17 cellular contexts compared by ENCODE assay signal in genomic region chr20:61809006-61809770, GRCh38.
A peak's percentile ranks its signal among the peaks of the same experiment; 100 is the strongest.
DNase-seq lines count a peak whose midpoint lies in the region; ATAC-seq, FAIRE-seq and TF ChIP-seq lines count a peak whose summit lies in the region.
"Had no signal": no experiment of that assay in that cellular context is flagged by ENCODE, and none has a peak within 500 bp of the region (broad histone marks: within the 10 kb centered on the region; RNA-seq: fewer than 3 reads in every experiment).

No MANE protein-coding gene starts in this region.

- H3K36me3 ChIP-seq in right atrium auricular region (no peaks in the 10 kb centered on the region), lower lobe of right lung (no peaks in the 10 kb centered on the region), small intestine (ENCODE audit: control insufficient read depth in 2 of 2, insufficient read depth in 2 of 2, low read length in 2 of 2) (no peaks in the 10 kb centered on the region), Caco-2 (ENCODE audit: control insufficient read depth, insufficient read depth, low read length) (no peaks in the 10 kb centered on the region)
- H3K36me3 ChIP-seq: BLaER1 had no signal

- POLR2A ChIA-PET in Caco-2 (lab: Charles Lee) = no interaction called here

- no peaks in the 10 kb centered on the region for H3K9me3 ChIP-seq in right atrium auricular region
- no peaks in the 10 kb centered on the region for H3K9me3 ChIP-seq in lower lobe of right lung
- H3K9me3 ChIP-seq in small intestine (ENCODE audit: control insufficient read depth, low read depth) = no peaks in the 10 kb centered on the region
- H3K9me3 ChIP-seq in Caco-2 = no peaks in the 10 kb centered on the region
- H3K9me3 ChIP-seq: BLaER1 had no signal

- H3K27me3 Mint-ChIP-seq in brain (peaks cover 6% of the 10 kb centered on the region), Caco-2 (ENCODE audit: insufficient read depth, unreplicated experiment) (peaks cover 58% of the 10 kb centered on the region)

- H3K27ac ChIP-seq in right atrium auricular region (no peak overlapping the region), lower lobe of right lung (no peak overlapping the region), small intestine (ENCODE audit: low read depth in 1 of 2, low read length in 1 of 2) (no peak overlapping the region)
- H3K27ac ChIP-seq: BLaER1, GM23248 had no signal

- H3K27ac Mint-ChIP-seq in brain = peak overlapping the region in 4 of 5 experiments; percentile 9 to 45 (median 20)
- H3K27ac Mint-ChIP-seq in Caco-2 (ENCODE audit: unreplicated experiment) = no peak overlapping the region

- peaks cover 65% of the 10 kb centered on the region for H3K4me1 Mint-ChIP-seq in brain
- no peaks in the 10 kb centered on the region for H3K4me1 Mint-ChIP-seq in Caco-2 (ENCODE audit: low read depth, unreplicated experiment)
- H3K4me1 Mint-ChIP-seq: CD8-positive, alpha-beta memory T cell had no signal

- H3K4me3 ChIP-seq in right atrium auricular region (no peak overlapping the region), lower lobe of right lung (no peak overlapping the region), small intestine (ENCODE audit: low read depth in 1 of 2, low read length in 2 of 2) (no peak overlapping the region), Caco-2 (ENCODE audit: low read depth, low read length) (no peak overlapping the region)
- H3K4me3 ChIP-seq: BLaER1, GM12878, GM23248 had no signal

- no peak for TF ChIP-seq CTCF in right atrium auricular region (IDR thresholded peaks at IDR 0.05)
- no peak for TF ChIP-seq CTCF in brain (conservative IDR thresholded peaks at IDR 0.05)
- no peak for TF ChIP-seq CTCF in lower lobe of right lung (IDR thresholded peaks at IDR 0.05)
- TF ChIP-seq CTCF in Caco-2 (IDR thresholded peaks at IDR 0.05; ENCODE audit: insufficient read depth in 1 of 2, low read depth in 1 of 2, low read length in 1 of 2, severe bottlenecking in 1 of 2, unreplicated experiment in 1 of 2) = no peak

- FAIRE-seq in small intestine (lab: Jason Lieb, UNC) = no peak
- FAIRE-seq: GM12878, GM18507, H54 had no signal

- H3K36me3 Mint-ChIP-seq in brain (no peaks in the 10 kb centered on the region), Caco-2 (ENCODE audit: insufficient read depth, unreplicated experiment) (no peaks in the 10 kb centered on the region)
- H3K36me3 Mint-ChIP-seq: CD8-positive, alpha-beta memory T cell had no signal

- H3K4me1 ChIP-seq in right atrium auricular region (no peaks in the 10 kb centered on the region), lower lobe of right lung (no peaks in the 10 kb centered on the region), small intestine (ENCODE audit: control insufficient read depth in 2 of 2, insufficient read depth in 1 of 2, low read depth in 1 of 2, low read length in 1 of 2) (no peaks in the 10 kb centered on the region), Caco-2 (no peaks in the 10 kb centered on the region)

- peaks cover 0 to 2% (median 0%) of the 10 kb centered on the region in 5 experiments for H3K9me3 Mint-ChIP-seq in brain
- no peaks in the 10 kb centered on the region for H3K9me3 Mint-ChIP-seq in Caco-2 (ENCODE audit: unreplicated experiment)
- H3K9me3 Mint-ChIP-seq: CD8-positive, alpha-beta memory T cell had no signal

- ATAC-seq in Right ventricle myocardium superior (ENCODE audit: poor library complexity) (no peak), lower lobe of right lung (no peak), HG02623 (IDR thresholded peaks at IDR 0.05; ENCODE audit: unreplicated experiment) (no peak)
- ATAC-seq: GM12878 had no signal

- H3K4me3 Mint-ChIP-seq in brain (no peak overlapping the region), Caco-2 (ENCODE audit: unreplicated experiment) (no peak overlapping the region)
- H3K4me3 Mint-ChIP-seq: CD8-positive, alpha-beta memory T cell had no signal

- H3K27me3 ChIP-seq in right atrium auricular region = no peaks in the 10 kb centered on the region
- peaks cover 15% of the 10 kb centered on the region for H3K27me3 ChIP-seq in lower lobe of right lung (ENCODE audit: low read depth)
- peaks cover 0 to 5% of the 10 kb centered on the region in 2 donors for H3K27me3 ChIP-seq in small intestine (ENCODE audit: control insufficient read depth in 2 of 2, insufficient read depth in 2 of 2, low read length in 2 of 2)
- H3K27me3 ChIP-seq in Caco-2 (replicated peaks; ENCODE audit: control insufficient read depth, insufficient read depth, low read length) = peaks cover 12% of the 10 kb centered on the region

- intact Hi-C loops in Right ventricle myocardium superior (cut with DNase I) = no loop called here
- intact Hi-C loops in lower lobe of right lung (cut with DNase I) = no loop called here
- intact Hi-C loops in Caco-2 (cut with micrococcal nuclease; ENCODE audit: unreplicated experiment) = no loop called here

- WGBS in small intestine, 3 donors = 50 to 79% (median 62%) methylated on average over 25 of the region's 25 CpGs

- CTCF ChIA-PET in Caco-2 (lab: Charles Lee) = no interaction called here

- no TSS peak for BruUV-seq in Caco-2 (replicated peaks; lab: Mats Ljungman, UMichigan)

- DNase-seq in Right ventricle myocardium superior (peak; percentile 17), right atrium auricular region (ENCODE audit: low spot score) (no peak), lower lobe of right lung (peak; percentile 32), small intestine (peak; percentile 57), COR-L47 (lab: John Stamatoyannopoulos, UW) (no peak), Caco-2 (no peak)
- DNase-seq: 8988T, AML-193, DMS79, GM23248 had no signal

Comparison
In these comparisons a context has a peak if more than half of its experiments do, and no peak if none do; other contexts are left out.
1. DNase-seq: peak in Right ventricle myocardium superior (single experiment), lower lobe of right lung (single experiment) and small intestine (single experiment); none in right atrium auricular region (single experiment), COR-L47 (single experiment) and Caco-2 (0 of 2).